Comparison of ENCODE assay signal across 13 cellular contexts in genomic region chr6:43086022-43086658, GRCh38. TPM values are rescaled to one million over a fixed set of nuclear protein-coding genes. Genes with fewer than 3 reads are reported as not detected.
A peak's percentile ranks its signal among the peaks of the same experiment; 100 is the strongest.
DNase-seq lines count a peak whose midpoint lies in the region; ATAC-seq and TF ChIP-seq lines count a peak whose summit lies in the region.
"Had no signal": no experiment of that assay in that cellular context is flagged by ENCODE, and none has a peak within 500 bp of the region (broad histone marks: within the 10 kb centered on the region; RNA-seq: fewer than 3 reads in every experiment).

No MANE protein-coding gene starts in this region.

- TF ChIP-seq CTCF in GM23338 (conservative IDR thresholded peaks at IDR 0.05; ENCODE audit: low read depth in 2 of 2) (no peak), progenitor cell of endocrine pancreas (IDR thresholded peaks at IDR 0.05; ENCODE audit: unreplicated experiment) (no peak)

- H3K27me3 ChIP-seq in GM23338 (ENCODE audit: insufficient read depth) = no peaks in the 10 kb centered on the region
- H3K27me3 ChIP-seq: hepatocyte had no signal

- peak; percentile 12 for DNase-seq in activated T-cell treated with anti-CD3 and anti-CD28 coated beads for 48 hours (ENCODE audit: low read depth)
- DNase-seq in activated T-cell treated with anti-CD3 and anti-CD28 coated beads, Interleukin-2, amount 50 U/mL, for 1 hour = no peak
- no peak for DNase-seq in GM23338 (ENCODE audit: low spot score)
- DNase-seq in progenitor cell of endocrine pancreas (ENCODE audit: low spot score, unreplicated experiment) = no peak
- DNase-seq in dedifferentiated amniotic fluid mesenchymal stem cell (ENCODE audit: extremely low spot score) = no peak
- DNase-seq in medulla oblongata (ENCODE audit: extremely low spot score) = no peak
- no peak for DNase-seq in foreskin melanocyte
- DNase-seq: activated naive CD8-positive, alpha-beta T cell treated with anti-CD3 and anti-CD28 coated beads, Interleukin-2, amount 10 ng/mL, durations not matched to agents 7 days and 5 days; DND-41; HCEC 1CT; left ventricle myocardium inferior had no signal

- H3K27ac ChIP-seq in GM23338 (ENCODE audit: low read depth) = no peak overlapping the region
- H3K27ac ChIP-seq: hepatocyte, left ventricle myocardium inferior had no signal

- no peaks in the 10 kb centered on the region for H3K9me2 ChIP-seq in GM23338 (ENCODE audit: insufficient read depth)

- peaks cover 77% of the 10 kb centered on the region for H3K79me2 ChIP-seq in GM23338 (replicated peaks; ENCODE audit: insufficient read depth)

- peaks cover 42% of the 10 kb centered on the region for H3K4me1 ChIP-seq in GM23338 (ENCODE audit: insufficient read depth)
- H3K4me1 ChIP-seq: left ventricle myocardium inferior had no signal

- no peak overlapping the region for H3K4me3 Mint-ChIP-seq in GM23338
- H3K4me3 Mint-ChIP-seq in activated T-helper 17 cell treated with anti-CD3 and anti-CD28 coated beads, Interleukin-2, amount 50 U/mL, for 72 hours = no peak overlapping the region
- no peak overlapping the region for H3K4me3 Mint-ChIP-seq in progenitor cell of endocrine pancreas (ENCODE audit: low read depth)
- H3K4me3 Mint-ChIP-seq: activated naive CD8-positive, alpha-beta T cell treated with anti-CD3 and anti-CD28 coated beads, Interleukin-2, amount 10 ng/mL, durations not matched to agents 7 days and 5 days had no signal

- H3K9me3 Mint-ChIP-seq in GM23338 = no peaks in the 10 kb centered on the region
- H3K9me3 Mint-ChIP-seq in activated T-helper 17 cell treated with anti-CD3 and anti-CD28 coated beads, Interleukin-2, amount 50 U/mL, for 72 hours = no peaks in the 10 kb centered on the region
- no peaks in the 10 kb centered on the region for H3K9me3 Mint-ChIP-seq in progenitor cell of endocrine pancreas (ENCODE audit: low read depth)
- H3K9me3 Mint-ChIP-seq: activated naive CD8-positive, alpha-beta T cell treated with anti-CD3 and anti-CD28 coated beads, Interleukin-2, amount 10 ng/mL, durations not matched to agents 7 days and 5 days had no signal

- no peak overlapping the region for H2AFZ ChIP-seq in GM23338
- H2AFZ ChIP-seq: hepatocyte had no signal

- H3K36me3 Mint-ChIP-seq in GM23338 (ENCODE audit: low read depth) (no peaks in the 10 kb centered on the region; the same call in 2 of the 3 replicates), progenitor cell of endocrine pancreas (ENCODE audit: insufficient read depth) (no peaks in the 10 kb centered on the region)
- no peaks in the 10 kb centered on the region for H3K36me3 Mint-ChIP-seq in activated T-helper 17 cell treated with anti-CD3 and anti-CD28 coated beads, Interleukin-2, amount 50 U/mL, for 72 hours (ENCODE audit: low read depth)
- H3K36me3 Mint-ChIP-seq: activated naive CD8-positive, alpha-beta T cell treated with anti-CD3 and anti-CD28 coated beads, Interleukin-2, amount 10 ng/mL, durations not matched to agents 7 days and 5 days had no signal

- no peaks in the 10 kb centered on the region for H3K36me3 ChIP-seq in GM23338 (ENCODE audit: insufficient read depth)
- H3K36me3 ChIP-seq: left ventricle myocardium inferior had no signal

- H3K4me1 Mint-ChIP-seq in GM23338 = peaks cover 53% of the 10 kb centered on the region
- peaks cover 9% of the 10 kb centered on the region for H3K4me1 Mint-ChIP-seq in activated T-helper 17 cell treated with anti-CD3 and anti-CD28 coated beads, Interleukin-2, amount 50 U/mL, for 72 hours
- peaks cover 24% of the 10 kb centered on the region for H3K4me1 Mint-ChIP-seq in progenitor cell of endocrine pancreas (ENCODE audit: low read depth)
- H3K4me1 Mint-ChIP-seq: activated naive CD8-positive, alpha-beta T cell treated with anti-CD3 and anti-CD28 coated beads, Interleukin-2, amount 10 ng/mL, durations not matched to agents 7 days and 5 days had no signal

- H3K4me3 ChIP-seq in GM23338 = no peak overlapping the region
- H3K4me3 ChIP-seq: hepatocyte, left ventricle myocardium inferior had no signal

- H4K20me1 ChIP-seq in GM23338 (replicated peaks; ENCODE audit: insufficient read depth) = peaks cover 36% of the 10 kb centered on the region

- H3K4me2 ChIP-seq in GM23338 = no peak overlapping the region
- H3K4me2 ChIP-seq: hepatocyte had no signal

- peaks cover 13% of the 10 kb centered on the region for H3F3A ChIP-seq in GM23338 (replicated peaks; ENCODE audit: low read depth)

- peaks cover 8% of the 10 kb centered on the region for H3K27me3 Mint-ChIP-seq in GM23338 (ENCODE audit: insufficient read depth, low read depth, poor library complexity)
- H3K27me3 Mint-ChIP-seq in activated T-helper 17 cell treated with anti-CD3 and anti-CD28 coated beads, Interleukin-2, amount 50 U/mL, for 72 hours = peaks cover 9% of the 10 kb centered on the region
- no peaks in the 10 kb centered on the region for H3K27me3 Mint-ChIP-seq in progenitor cell of endocrine pancreas

- H3K27ac Mint-ChIP-seq in GM23338 (0 out of 2 replicates have a peak overlapping the region, but pooled peaks have one; percentile 56), progenitor cell of endocrine pancreas (peak overlapping the region; percentile 45)
- no peak overlapping the region for H3K27ac Mint-ChIP-seq in activated T-helper 17 cell treated with anti-CD3 and anti-CD28 coated beads, Interleukin-2, amount 50 U/mL, for 72 hours
- H3K27ac Mint-ChIP-seq: activated naive CD8-positive, alpha-beta T cell treated with anti-CD3 and anti-CD28 coated beads, Interleukin-2, amount 10 ng/mL, durations not matched to agents 7 days and 5 days had no signal

- no peak for ATAC-seq in GM23338
- ATAC-seq in activated T-helper 17 cell treated with anti-CD3 and anti-CD28 coated beads, Interleukin-2, amount 50 U/mL, for 72 hours (replicated peaks) = peak; percentile 91

TF ChIP-seq in GM23338, 12 proteins besides CTCF, POLR2A, EP300 and RAD21 (continues in another document):
- TF ChIP-seq EZH2phosphoT487 (IDR thresholded peaks at IDR 0.05; ENCODE audit: unreplicated experiment) = no peak
- no peak for TF ChIP-seq EZH2 (IDR thresholded peaks at IDR 0.05; ENCODE audit: low read depth, unreplicated experiment)
- TF ChIP-seq CREB1 (CRISPR knock-in tag; IDR thresholded peaks at IDR 0.05; ENCODE audit: low read depth) = no peak
- TF ChIP-seq POLR2AphosphoS5 (IDR thresholded peaks at IDR 0.05; ENCODE audit: low read depth) = no peak

RNA-seq across cellular contexts. Expression of gene PTK7, which starts 10.0 kb away (rescaled TPM):
- 121 and 147 TPM in 2 replicates for total RNA-seq in GM23338 (2014; rRNA removed; shearing (Covaris generic))
- 46.1 and 52.2 TPM in 2 replicates for polyA plus RNA-seq in GM23338 (2016; fragmentation: Nextera tagmentation; extraction: Ambion mirVana)
- 1 to 10 TPM in 1 of 2 donors, under 1 TPM in 1; 0.56 to 1.0 TPM for total RNA-seq in activated T-helper 17 cell treated with anti-CD3 and anti-CD28 coated beads, Interleukin-2, amount 50 U/mL, for 72 hours
- total RNA-seq in progenitor cell of endocrine pancreas = 141 and 142 TPM in 2 replicates

RNA-seq across cellular contexts. Expression of gene KLC4, which starts 26.7 kb away (rescaled TPM):
- 17.4 and 22.4 TPM in 2 replicates for total RNA-seq in GM23338 (2014; rRNA removed; shearing (Covaris generic))
- 14.9 and 16.6 TPM in 2 replicates for polyA plus RNA-seq in GM23338 (2016; fragmentation: Nextera tagmentation; extraction: Ambion mirVana)
- total RNA-seq in activated T-helper 17 cell treated with anti-CD3 and anti-CD28 coated beads, Interleukin-2, amount 50 U/mL, for 72 hours = 10 to 100 TPM; 19.7 to 31.4 TPM
- total RNA-seq in progenitor cell of endocrine pancreas = 71.9 and 73.8 TPM in 2 replicates

RNA-seq across cellular contexts. Expression of gene MRPL2, which starts 26.9 kb away (rescaled TPM):
- total RNA-seq in GM23338 (2014; rRNA removed; shearing (Covaris generic)) = 32.3 and 40.4 TPM in 2 replicates
- polyA plus RNA-seq in GM23338 (2016; fragmentation: Nextera tagmentation; extraction: Ambion mirVana) = 127 and 128 TPM in 2 replicates
- total RNA-seq in activated T-helper 17 cell treated with anti-CD3 and anti-CD28 coated beads, Interleukin-2, amount 50 U/mL, for 72 hours = 10 to 100 TPM; 65.2 to 67.3 TPM
- 45.2 and 52.2 TPM in 2 replicates for total RNA-seq in progenitor cell of endocrine pancreas

RNA-seq across cellular contexts. Expression of gene CUL7, which starts 32.5 kb away (rescaled TPM):
- 9.7 and 13.2 TPM in 2 replicates for total RNA-seq in GM23338 (2014; rRNA removed; shearing (Covaris generic))
- 2.8 and 3.4 TPM in 2 replicates for polyA plus RNA-seq in GM23338 (2016; fragmentation: Nextera tagmentation; extraction: Ambion mirVana)
- 10 to 100 TPM; 11.4 to 22.3 TPM for total RNA-seq in activated T-helper 17 cell treated with anti-CD3 and anti-CD28 coated beads, Interleukin-2, amount 50 U/mL, for 72 hours
- 58.9 and 60.9 TPM in 2 replicates for total RNA-seq in progenitor cell of endocrine pancreas

Comparison
In these comparisons a context has a peak if more than half of its experiments do, and no peak if none do; other contexts are left out.
1. RNA of gene PTK7, which starts 10.0 kb away (total RNA-seq): 121 to 147 TPM in GM23338 and 141 to 142 TPM in progenitor cell of endocrine pancreas; 0.56 to 1.0 TPM in activated T-helper 17 cell treated with anti-CD3 and anti-CD28 coated beads, Interleukin-2, amount 50 U/mL, for 72 hours; every median in the first group is over 10 times any median in the second.